25 cellular contexts compared by ENCODE assay signal in the genomic region with DNA sequence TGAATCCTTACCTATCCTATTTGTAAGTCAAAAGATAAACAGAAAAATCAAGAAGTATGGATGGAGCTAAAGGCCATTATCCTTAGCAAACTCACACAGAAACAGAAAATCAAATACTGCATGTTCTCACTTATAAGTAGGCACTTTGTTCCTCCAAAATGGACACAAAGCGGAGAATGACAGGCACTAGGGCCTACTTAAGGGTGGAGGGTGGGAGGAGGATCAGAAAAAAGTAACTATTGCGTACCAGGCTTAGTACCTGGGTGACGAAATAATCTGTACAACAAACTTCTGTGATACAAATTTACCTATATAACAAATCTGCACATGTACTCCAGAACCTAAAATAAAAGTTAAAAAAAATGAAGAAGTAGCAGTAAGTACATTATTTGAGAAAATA.
"Had no signal": no experiment of that assay in that cellular context is flagged by ENCODE, and none has a peak within 500 bp of the region (broad histone marks: within the 10 kb centered on the region; RNA-seq: fewer than 3 reads in every experiment).

No MANE protein-coding gene starts in this region.

- H3K36me3 ChIP-seq: suprapubic skin, thoracic aorta, thyroid gland, upper lobe of left lung, uterus had no signal

- H3K9me3 ChIP-seq: testis, thyroid gland had no signal

- H3K27ac ChIP-seq: stomach, suprapubic skin, testis, thoracic aorta, thyroid gland, tibial artery, tibial nerve, transverse colon, upper lobe of left lung, uterus, vagina had no signal

- H3K4me1 ChIP-seq: stomach, suprapubic skin, testis, thyroid gland, tibial artery, tibial nerve, transverse colon, upper lobe of left lung, uterus, vagina had no signal

- DNase-seq: stimulated activated CD4-positive, alpha-beta T cell treated with anti-CD3 and anti-CD28 coated beads, Interleukin-2, amount 100 ng/mL, for 24 hours; stimulated activated CD4-positive, alpha-beta T cell treated with anti-CD3 and anti-CD28 coated beads, Interleukin-2, amount 100 ng/mL, for 48 hours; stimulated activated CD4-positive, alpha-beta T cell treated with anti-CD3 and anti-CD28 coated beads, Interleukin-4, amount 100 ng/mL, for 1 hour; stimulated activated CD4-positive, alpha-beta T cell treated with anti-CD3 and anti-CD28 coated beads, Interleukin-4, amount 100 ng/mL, for 24 hours; stimulated activated CD4-positive, alpha-beta T cell treated with anti-CD3 and anti-CD28 coated beads, Interleukin-4, amount 100 ng/mL, for 4 hours; stimulated activated CD8-positive, alpha-beta memory T cell treated with anti-CD3 and anti-CD28 coated beads, Interleukin-4, amount 100 ng/mL, for 48 hours; stimulated activated naive B cell treated with anti-CD40 and anti-IgM and Interleukin-4, amounts not matched to agents 10 μg/mL and 1 μg/mL and 100 μg/mL, for 72 hours; stimulated activated naive CD4-positive, alpha-beta T cell; stimulated activated naive CD4-positive, alpha-beta T cell treated with Interleukin-2 at 50 U/mL for 16 hours; stimulated activated naive CD8-positive, alpha-beta T cell treated with anti-CD3 and anti-CD28 coated beads, Interleukin-15, amount 100 ng/mL, for 72 hours; stimulated activated naive CD8-positive, alpha-beta T cell treated with anti-CD3 and anti-CD28 coated beads, Interleukin-15, Interleukin-2, amounts not matched to agents 100 U/mL and 50 U/mL, for 24 hours; stomach; substantia nigra; testis; thyroid gland; tibial artery; transverse colon; upper lobe of left lung; uterus had no signal

- H3K27me3 ChIP-seq: stomach, suprapubic skin, testis, thyroid gland, tibial artery, tibial nerve, transverse colon, upper lobe of left lung, uterus, vagina had no signal

- H3K4me3 ChIP-seq: stomach, suprapubic skin, testis, thoracic aorta, thyroid gland, tibial artery, tibial nerve, transverse colon, upper lobe of left lung, uterus, vagina had no signal

- ATAC-seq: stimulated activated effector memory CD8-positive, alpha-beta T cell treated with anti-CD3 and anti-CD28 coated beads, Interleukin-12 subunit alpha, Interleukin-12 subunit beta, amount 100 ng/mL, for 72 hours; stimulated activated memory B cell treated with anti-CD40 and anti-IgM and Interleukin-4, amounts not matched to agents 10 μg/mL and 1 μg/mL and 100 μg/mL, for 72 hours; stimulated activated naive B cell treated with anti-CD40 and anti-IgM and Interleukin-4, amounts not matched to agents 10 μg/mL and 1 μg/mL and 100 μg/mL, for 72 hours; stimulated activated naive CD8-positive, alpha-beta T cell treated with anti-CD3 and anti-CD28 coated beads, Interleukin-15, amount 100 ng/mL, for 72 hours; stimulated activated naive CD8-positive, alpha-beta T cell treated with anti-CD3 and anti-CD28 coated beads, Interleukin-15, Interleukin-2, amounts not matched to agents 100 U/mL and 50 U/mL, for 24 hours had no signal
